In the genomic region with DNA sequence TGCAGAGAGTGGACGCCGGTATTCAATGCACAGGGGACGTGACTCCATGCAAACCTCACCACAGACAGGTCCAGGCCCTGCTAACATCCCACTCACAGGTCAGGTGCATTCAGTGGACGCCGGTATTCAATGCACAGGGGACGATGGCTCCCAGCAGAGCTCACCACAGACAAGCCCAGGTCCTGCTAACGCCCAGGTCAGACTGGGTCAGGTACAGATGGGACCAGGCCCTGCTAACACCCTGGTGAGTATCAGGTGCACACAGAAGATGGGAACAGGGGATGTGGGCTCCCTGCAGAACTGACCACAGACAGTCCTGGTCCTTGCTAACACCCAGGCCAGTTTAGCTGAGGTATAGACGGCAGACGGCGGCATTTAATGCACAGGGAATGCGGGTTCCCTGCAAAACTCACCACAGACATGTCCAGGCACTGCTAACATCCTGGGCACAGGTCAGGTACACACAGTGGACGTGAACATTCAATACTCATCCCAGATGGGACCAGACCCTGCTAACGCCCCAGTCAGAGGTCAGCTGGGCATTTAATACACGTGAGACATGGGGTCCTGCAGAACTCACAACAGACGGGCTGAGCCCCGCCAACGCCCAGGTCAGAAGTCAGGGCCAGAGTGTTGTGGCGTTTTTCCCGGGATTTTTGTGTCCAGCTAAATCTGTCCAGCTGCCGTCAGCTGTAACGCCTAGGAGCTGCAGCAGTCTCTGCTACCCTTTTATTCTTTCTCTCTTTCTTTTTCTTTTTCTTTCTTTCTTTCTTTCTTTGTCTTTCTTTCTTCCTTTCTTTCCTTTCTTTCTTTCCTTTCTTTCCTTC, we compare ENCODE assay signal across 15 cellular contexts.
A peak's percentile ranks its signal among the peaks of the same experiment; 100 is the strongest.
DNase-seq lines count a peak whose midpoint lies in the region; ATAC-seq and TF ChIP-seq lines count a peak whose summit lies in the region.
"Had no signal": no experiment of that assay in that cellular context is flagged by ENCODE, and none has a peak within 500 bp of the region (broad histone marks: within the 10 kb centered on the region; RNA-seq: fewer than 3 reads in every experiment).

No MANE protein-coding gene starts in this region.

- no peak for DNase-seq in stimulated activated naive CD8-positive, alpha-beta T cell treated with anti-CD3 and anti-CD28 coated beads, Interleukin-15, amount 100 ng/mL, for 72 hours
- no peak for DNase-seq in stimulated activated naive CD8-positive, alpha-beta T cell treated with anti-CD3 and anti-CD28 coated beads, Interleukin-15, Interleukin-2, amounts not matched to agents 100 U/mL and 50 U/mL, for 24 hours
- DNase-seq in mesenteric fat pad (ENCODE audit: low spot score) = peak; percentile 59
- peak; percentile 64 for DNase-seq in posterior vena cava (ENCODE audit: low spot score)
- DNase-seq in NCI-H510A (lab: John Stamatoyannopoulos, UW) = no peak
- DNase-seq in NCI-H2081 treated with DMSO at 0.1 percent for 48 hours (lab: John Stamatoyannopoulos, UW) = no peak
- DNase-seq in mammary epithelial cell = no peak
- DNase-seq: ACHN; CD4-positive, CD25-positive, alpha-beta regulatory T cell; DMS53; GF-D8 had no signal

- no peak overlapping the region for H3K4me3 ChIP-seq in mammary epithelial cell (replicated peaks in 1 of 3; ENCODE audit: insufficient read depth in 1 of 3, low read depth in 2 of 3, low read length in 3 of 3)
- H3K4me3 ChIP-seq: BLaER1 treated with 17β-estradiol and CSF1 and Interleukin-3, amounts not matched to agents 10 nM and 100 nM had no signal

- no peaks in the 10 kb centered on the region for H3K36me3 ChIP-seq in mammary epithelial cell (ENCODE audit: insufficient read depth, low read length)
- H3K36me3 ChIP-seq: BLaER1 treated with 17β-estradiol and CSF1 and Interleukin-3, amounts not matched to agents 10 nM and 100 nM had no signal

- H3K9me3 ChIP-seq in mammary epithelial cell (replicated peaks; ENCODE audit: insufficient read depth, low read length) = peaks cover 15% of the 10 kb centered on the region

- no peak for TF ChIP-seq CTCF in mammary epithelial cell (conservative IDR thresholded peaks at IDR 0.05 in 1 of 2, IDR thresholded peaks at IDR 0.05 in 1 of 2; ENCODE audit: extremely low read depth in 1 of 2, insufficient read depth in 1 of 2, low read depth in 1 of 2, low read length in 2 of 2)

- no peaks in the 10 kb centered on the region for H3K27me3 ChIP-seq in mammary epithelial cell (ENCODE audit: insufficient read depth, low read length)

- BruUV-seq in mammary epithelial cell (replicated peaks; lab: Mats Ljungman, UMichigan) = no TSS peak

- H3K4me3 Mint-ChIP-seq in stimulated activated naive CD8-positive, alpha-beta T cell treated with anti-CD3 and anti-CD28 coated beads, Interleukin-15, amount 100 ng/mL, for 72 hours = no peak overlapping the region
- H3K4me3 Mint-ChIP-seq: CD4-positive, CD25-positive, alpha-beta regulatory T cell had no signal

- 65% methylated on average over 15 of the region's 21 CpGs for WGBS in mammary epithelial cell (ENCODE audit: low coverage, missing lambda C conversion rate)

- H3K27me3 Mint-ChIP-seq in stimulated activated naive CD8-positive, alpha-beta T cell treated with anti-CD3 and anti-CD28 coated beads, Interleukin-15, amount 100 ng/mL, for 72 hours = no peaks in the 10 kb centered on the region
- H3K27me3 Mint-ChIP-seq: CD4-positive, CD25-positive, alpha-beta regulatory T cell had no signal

- CTCF ChIA-PET in mammary epithelial cell (lab: Charles Lee; ENCODE audit: low non-redundant PET) = no interaction called here

- dilution Hi-C loops in mammary epithelial cell (cut with HindIII; ENCODE audit: low sequenced_read_pairs) = no loop called here

- no peak overlapping the region for H3K27ac ChIP-seq in mammary epithelial cell (ENCODE audit: insufficient read depth, low read depth, low read length)
- H3K27ac ChIP-seq: 22Rv1; BLaER1 treated with 17β-estradiol and CSF1 and Interleukin-3, amounts not matched to agents 10 nM and 100 nM had no signal

- H3K4me1 Mint-ChIP-seq in stimulated activated naive CD8-positive, alpha-beta T cell treated with anti-CD3 and anti-CD28 coated beads, Interleukin-15, amount 100 ng/mL, for 72 hours = no peaks in the 10 kb centered on the region
- H3K4me1 Mint-ChIP-seq: CD4-positive, CD25-positive, alpha-beta regulatory T cell had no signal

- no peaks in the 10 kb centered on the region for H4K20me1 ChIP-seq in mammary epithelial cell (ENCODE audit: insufficient read depth, low read length)
- H4K20me1 ChIP-seq: BLaER1 treated with 17β-estradiol and CSF1 and Interleukin-3, amounts not matched to agents 10 nM and 100 nM had no signal

- H3K4me1 ChIP-seq in mammary epithelial cell (ENCODE audit: insufficient read depth, low read length) = no peaks in the 10 kb centered on the region
- H3K4me1 ChIP-seq: BLaER1 treated with 17β-estradiol and CSF1 and Interleukin-3, amounts not matched to agents 10 nM and 100 nM had no signal

- peaks cover 4 to 8% of the 10 kb centered on the region in 2 donors for H3K9me3 Mint-ChIP-seq in stimulated activated naive CD8-positive, alpha-beta T cell treated with anti-CD3 and anti-CD28 coated beads, Interleukin-15, amount 100 ng/mL, for 72 hours

- no peak overlapping the region for H2AFZ ChIP-seq in mammary epithelial cell (ENCODE audit: low read depth, low read length)

- intact Hi-C loops in posterior vena cava (cut with DNase I) (no loop called here), mammary epithelial cell (cut with micrococcal nuclease) (no loop called here)

- in situ Hi-C loops in mammary epithelial cell (cut with MboI; ENCODE audit: low sequenced_read_pairs in 2 of 2) = no loop called here

- H3K4me2 ChIP-seq in mammary epithelial cell (ENCODE audit: insufficient read depth, low read depth, low read length) = no peak overlapping the region
- H3K4me2 ChIP-seq: BLaER1 treated with 17β-estradiol and CSF1 and Interleukin-3, amounts not matched to agents 10 nM and 100 nM had no signal

- H3K79me2 ChIP-seq in mammary epithelial cell (ENCODE audit: insufficient read depth, low read length) = no peaks in the 10 kb centered on the region

- peak; percentile 58 for ATAC-seq in stimulated activated naive CD8-positive, alpha-beta T cell treated with anti-CD3 and anti-CD28 coated beads, Interleukin-15, amount 100 ng/mL, for 72 hours
- no peak for ATAC-seq in stimulated activated naive CD8-positive, alpha-beta T cell treated with anti-CD3 and anti-CD28 coated beads, Interleukin-15, Interleukin-2, amounts not matched to agents 100 U/mL and 50 U/mL, for 24 hours
- no peak for ATAC-seq in HG02798 (IDR thresholded peaks at IDR 0.05; ENCODE audit: poor library complexity, unreplicated experiment)
- ATAC-seq: HCT116 had no signal

- peak overlapping the region in 1 of 2 donors; percentile 42 for H3K27ac Mint-ChIP-seq in stimulated activated naive CD8-positive, alpha-beta T cell treated with anti-CD3 and anti-CD28 coated beads, Interleukin-15, amount 100 ng/mL, for 72 hours

- no peak overlapping the region for H3K9ac ChIP-seq in mammary epithelial cell (ENCODE audit: insufficient read depth, low read length)
- H3K9ac ChIP-seq: BLaER1 treated with 17β-estradiol and CSF1 and Interleukin-3, amounts not matched to agents 10 nM and 100 nM had no signal

Comparison
In these comparisons a context has a peak if more than half of its experiments do, and no peak if none do; other contexts are left out.
1. DNase-seq: peak in mesenteric fat pad (single experiment) and posterior vena cava (single experiment); none in stimulated activated naive CD8-positive, alpha-beta T cell treated with anti-CD3 and anti-CD28 coated beads, Interleukin-15, amount 100 ng/mL, for 72 hours (0 of 2), stimulated activated naive CD8-positive, alpha-beta T cell treated with anti-CD3 and anti-CD28 coated beads, Interleukin-15, Interleukin-2, amounts not matched to agents 100 U/mL and 50 U/mL, for 24 hours (single experiment), NCI-H510A (single experiment), NCI-H2081 treated with DMSO at 0.1 percent for 48 hours (single experiment) and mammary epithelial cell (single experiment).